8 cellular contexts compared by ENCODE assay signal in the genomic region with DNA sequence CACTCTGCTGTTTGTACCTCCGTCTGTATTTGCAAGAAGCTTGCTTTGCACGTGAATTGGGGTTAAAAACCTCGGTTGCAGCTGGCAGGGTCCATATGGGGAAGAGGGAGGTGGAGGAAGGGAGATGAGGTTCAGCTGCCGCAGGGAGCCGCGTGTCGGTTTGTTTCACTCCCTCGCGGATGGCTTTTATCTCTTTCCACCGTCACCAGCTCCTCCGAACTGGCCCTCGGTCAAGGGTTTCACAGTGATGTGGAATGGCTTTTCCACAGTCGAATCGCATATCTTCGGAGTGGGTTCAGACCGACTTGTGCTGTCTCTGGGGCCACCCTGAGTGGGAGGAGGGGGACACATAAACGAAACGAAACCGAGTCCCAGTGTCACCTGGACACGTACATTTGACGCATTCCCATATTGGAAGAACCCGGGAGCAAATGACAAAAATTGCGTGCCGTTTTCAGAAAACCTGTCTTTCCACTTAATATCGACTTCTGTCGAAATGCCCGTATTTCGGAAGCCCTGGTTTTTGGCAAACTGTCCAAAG. TPM values are rescaled to one million over a fixed set of nuclear protein-coding genes. Genes with fewer than 3 reads are reported as not detected.
DNase-seq lines count a peak whose midpoint lies in the region; TF ChIP-seq lines count a peak whose summit lies in the region.

No MANE protein-coding gene starts in this region.

- TF ChIP-seq EP300 in ovary (IDR thresholded peaks at IDR 0.05): no peak

- DNase-seq in GM12865 (ENCODE audit: low read depth) (peak; percentile 40), NCI-H526 treated with DMSO at 0.1 percent for 48 hours (lab: John Stamatoyannopoulos, UW) (peak; percentile 13), glutamatergic neuron (peak; percentile 16), ovary (peak; percentile 38 to 56 (median 42)), mesenteric fat pad (ENCODE audit: low spot score) (no peak), DMS114 treated with DMSO at 0.1 percent for 48 hours (lab: John Stamatoyannopoulos, UW; ENCODE audit: unreplicated experiment) (no peak)
- DNase-seq in activated naive CD4-positive, alpha-beta T cell treated with anti-CD3 and anti-CD28 coated beads for 36 hours: peak; percentile 33

- no peaks in the 10 kb centered on the region for H3K27me3 Mint-ChIP-seq in activated naive CD4-positive, alpha-beta T cell treated with anti-CD3 and anti-CD28 coated beads for 36 hours (ENCODE audit: low read depth)
- H3K27me3 Mint-ChIP-seq in glutamatergic neuron (ENCODE audit: unreplicated experiment): peaks cover 3% of the 10 kb centered on the region

- no peak for TF ChIP-seq POLR2A in ovary (IDR thresholded peaks at IDR 0.05)

- no peaks in the 10 kb centered on the region for H3K9me3 ChIP-seq in ovary

- H3K36me3 ChIP-seq in ovary: no peaks in the 10 kb centered on the region

- H3K27me3 ChIP-seq in ovary: peaks cover 3% of the 10 kb centered on the region

- H3K9me3 Mint-ChIP-seq in activated naive CD4-positive, alpha-beta T cell treated with anti-CD3 and anti-CD28 coated beads for 36 hours: no peaks in the 10 kb centered on the region
- H3K9me3 Mint-ChIP-seq in glutamatergic neuron (ENCODE audit: unreplicated experiment): peaks cover 3% of the 10 kb centered on the region

- H3K36me3 Mint-ChIP-seq in activated naive CD4-positive, alpha-beta T cell treated with anti-CD3 and anti-CD28 coated beads for 36 hours (ENCODE audit: low read depth): peaks cover 19% of the 10 kb centered on the region
- no peaks in the 10 kb centered on the region for H3K36me3 Mint-ChIP-seq in glutamatergic neuron (ENCODE audit: unreplicated experiment)

- H3K27ac ChIP-seq in 22Rv1: peak overlapping the region; percentile 64
- H3K27ac ChIP-seq in ovary: peak overlapping the region; percentile 81 to 90

- intact Hi-C loops in activated naive CD4-positive, alpha-beta T cell treated with anti-CD3 and anti-CD28 coated beads for 36 hours (cut with micrococcal nuclease): loop anchor here (2.0 kb wide), 2 partner anchors 309 to 381 kb away; partner anchors contain the start of genes CUL4B, NDUFA1 and RNF113A
- intact Hi-C loops in ovary (cut with DNase I): no loop called here

- 35 to 41% (median 38%) methylated on average over 28 of the region's 28 CpGs for WGBS in ovary, 3 donors

- H3K4me1 ChIP-seq in ovary (ENCODE audit: insufficient read depth): no peaks in the 10 kb centered on the region

- H3K4me3 ChIP-seq in GM12865 (ENCODE audit: low read depth, low read length) (peak overlapping the region; percentile 87), ovary (peak overlapping the region; percentile 69)

- peak overlapping the region; percentile 89 for H3K4me3 Mint-ChIP-seq in activated naive CD4-positive, alpha-beta T cell treated with anti-CD3 and anti-CD28 coated beads for 36 hours
- peak overlapping the region; percentile 97 for H3K4me3 Mint-ChIP-seq in glutamatergic neuron (ENCODE audit: unreplicated experiment)

- TF ChIP-seq CTCF in 22Rv1 (IDR thresholded peaks at IDR 0.05): no peak
- TF ChIP-seq CTCF in GM12865 (IDR thresholded peaks at IDR 0.05; ENCODE audit: insufficient read depth, low read depth, low read length, missing control alignments): no peak
- TF ChIP-seq CTCF in glutamatergic neuron (IDR thresholded peaks at IDR 0.05; ENCODE audit: partially characterized antibody, unreplicated experiment): no peak
- TF ChIP-seq CTCF in ovary (IDR thresholded peaks at IDR 0.05): no peak

- H3K27ac Mint-ChIP-seq in activated naive CD4-positive, alpha-beta T cell treated with anti-CD3 and anti-CD28 coated beads for 36 hours: peak overlapping the region; percentile 83
- peak overlapping the region; percentile 98 for H3K27ac Mint-ChIP-seq in glutamatergic neuron (ENCODE audit: unreplicated experiment)

- CTCF ChIA-PET in activated naive CD4-positive, alpha-beta T cell treated with anti-CD3 and anti-CD28 coated beads for 36 hours (lab: Charles Lee): interaction anchor here (1.0 to 2.5 kb wide), 4 partner anchors 21 to 58 kb away, joined by 3 to 8 read pairs (median 4); no protein-coding TSS in a partner anchor

- H3K4me1 Mint-ChIP-seq in activated naive CD4-positive, alpha-beta T cell treated with anti-CD3 and anti-CD28 coated beads for 36 hours (ENCODE audit: low read depth): peaks cover 28% of the 10 kb centered on the region
- peaks cover 5% of the 10 kb centered on the region for H3K4me1 Mint-ChIP-seq in glutamatergic neuron (ENCODE audit: low read depth, unreplicated experiment)

RNA-seq across cellular contexts. Expression of gene ZBTB33, which starts 0.9 kb away (rescaled TPM):
- 10 to 100 TPM; 12.1 to 12.6 TPM for total RNA-seq in activated naive CD4-positive, alpha-beta T cell treated with anti-CD3 and anti-CD28 coated beads for 36 hours
- total RNA-seq in glutamatergic neuron (ENCODE audit: unreplicated experiment): 24.3 TPM
- 10 to 100 TPM; 14.2 to 20.0 (median 15.1) TPM for total RNA-seq in ovary
- polyA plus RNA-seq in ovary: 10 to 100 TPM in 1 of 2 donors, 1 to 10 TPM in 1; 6.6 to 10.7 TPM
- 9.9 TPM for total RNA-seq in mesenteric fat pad

RNA-seq across cellular contexts. Expression of gene TMEM255A, which starts 59.7 kb away (rescaled TPM):
- total RNA-seq in activated naive CD4-positive, alpha-beta T cell treated with anti-CD3 and anti-CD28 coated beads for 36 hours: not detected
- total RNA-seq in glutamatergic neuron (ENCODE audit: unreplicated experiment) (7.6 TPM), ovary (10 to 100 TPM in 5 of 7 donors, 1 to 10 TPM in 2; 6.7 to 22.5 (median 16.3) TPM), mesenteric fat pad (1.00 TPM)
- polyA plus RNA-seq in ovary: 10 to 100 TPM; 14.2 to 25.2 TPM

Comparison
In these comparisons a context has a peak if more than half of its experiments do, and no peak if none do; other contexts are left out.
1. DNase-seq: peak in GM12865 (single experiment), NCI-H526 treated with DMSO at 0.1 percent for 48 hours (single experiment), activated naive CD4-positive, alpha-beta T cell treated with anti-CD3 and anti-CD28 coated beads for 36 hours (single experiment), glutamatergic neuron (single experiment) and ovary (5 of 5); none in mesenteric fat pad (single experiment) and DMS114 treated with DMSO at 0.1 percent for 48 hours (single experiment).